Comparison of ENCODE assay signal across 14 cellular contexts in the genomic region with DNA sequence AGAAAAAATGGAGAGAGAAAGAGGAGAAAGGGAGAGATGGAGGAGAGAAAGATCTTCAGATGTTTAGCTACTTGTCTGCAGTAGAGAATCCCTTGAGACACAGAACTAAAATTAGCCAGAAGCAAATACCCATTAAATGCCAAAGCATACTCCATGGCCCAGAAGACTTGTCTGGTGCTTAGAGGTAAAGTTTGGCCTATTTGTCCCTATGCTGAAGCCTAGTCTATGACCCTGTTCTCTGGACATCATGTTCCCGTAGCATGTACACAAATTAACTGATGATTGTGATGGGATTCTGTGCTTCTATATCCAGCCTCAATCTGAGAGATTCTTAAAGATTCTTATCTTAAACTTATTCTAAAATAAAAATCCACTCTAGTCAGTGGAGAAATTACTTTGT.
"Had no signal": no experiment of that assay in that cellular context is flagged by ENCODE, and none has a peak within 500 bp of the region (broad histone marks: within the 10 kb centered on the region; RNA-seq: fewer than 3 reads in every experiment).

No MANE protein-coding gene starts in this region.

- H3K4me1 Mint-ChIP-seq: activated T-helper 17 cell treated with anti-CD3 and anti-CD28 coated beads, Interleukin-2, amount 50 U/mL, for 72 hours; immature natural killer cell; naive thymus-derived CD4-positive, alpha-beta T cell had no signal

- ATAC-seq: activated T-helper 17 cell treated with anti-CD3 and anti-CD28 coated beads, Interleukin-2, amount 50 U/mL, for 72 hours; naive thymus-derived CD4-positive, alpha-beta T cell had no signal

- DNase-seq: activated CD4-positive, alpha-beta T cell treated with anti-CD3 and anti-CD28 coated beads, Interleukin-2, amount 50 U/mL, for 1 hour; activated naive CD4-positive, alpha-beta T cell treated with Interleukin-2 at 50 U/mL for 16 hours; activated T-cell treated with anti-CD3 and anti-CD28 coated beads for 4 hours; anterior cingulate cortex; cerebellar nuclear complex; immature natural killer cell; naive thymus-derived CD4-positive, alpha-beta T cell; ovary; small intestine; stimulated activated CD4-positive, alpha-beta T cell treated with anti-CD3 and anti-CD28 coated beads, Interleukin-4, amount 100 ng/mL, for 4 hours; stimulated activated CD8-positive, alpha-beta memory T cell treated with anti-CD3 and anti-CD28 coated beads, Interleukin-4, amount 100 ng/mL, for 48 hours; stimulated activated naive CD4-positive, alpha-beta T cell treated with Interleukin-2 at 50 U/mL for 16 hours; upper lobe of left lung had no signal

- H3K4me3 ChIP-seq: ovary, upper lobe of left lung had no signal

- H3K36me3 ChIP-seq: ovary, upper lobe of left lung had no signal

- H3K27me3 ChIP-seq: ovary, upper lobe of left lung had no signal

- H3K9me3 Mint-ChIP-seq: immature natural killer cell had no signal

- H3K4me3 Mint-ChIP-seq: activated T-helper 17 cell treated with anti-CD3 and anti-CD28 coated beads, Interleukin-2, amount 50 U/mL, for 72 hours; immature natural killer cell; naive thymus-derived CD4-positive, alpha-beta T cell had no signal

- H3K27ac ChIP-seq: ovary had no signal

- H3K9me3 ChIP-seq: ovary, upper lobe of left lung had no signal

- H3K27ac Mint-ChIP-seq: activated T-helper 17 cell treated with anti-CD3 and anti-CD28 coated beads, Interleukin-2, amount 50 U/mL, for 72 hours; immature natural killer cell; naive thymus-derived CD4-positive, alpha-beta T cell had no signal

- H3K36me3 Mint-ChIP-seq: immature natural killer cell; naive thymus-derived CD4-positive, alpha-beta T cell had no signal

- H3K4me1 ChIP-seq: upper lobe of left lung had no signal

- FAIRE-seq: small intestine had no signal
